ENCODE assay signal across 17 cellular contexts in genomic region chr11:12017865-12018453, GRCh38. TPM values are rescaled to one million over a fixed set of nuclear protein-coding genes. Genes with fewer than 3 reads are reported as not detected.
DNase-seq lines count a peak whose midpoint lies in the region; ATAC-seq and TF ChIP-seq lines count a peak whose summit lies in the region.
"Had no signal": no experiment of that assay in that cellular context is flagged by ENCODE, and none has a peak within 500 bp of the region (broad histone marks: within the 10 kb centered on the region; RNA-seq: fewer than 3 reads in every experiment).

No MANE protein-coding gene starts in this region.

- intact Hi-C loops in lower leg skin (cut with DNase I; ENCODE audit: low total_unique reads): no loop called here
- intact Hi-C loops in prostate gland (cut with DNase I): no loop called here

- H3K4me1 ChIP-seq in right atrium auricular region (peaks cover 0 to 50% of the 10 kb centered on the region in 2 donors), thoracic aorta (ENCODE audit: control insufficient read depth in 1 of 2, low read depth in 2 of 2) (peaks cover 29 to 50% of the 10 kb centered on the region in 2 donors), prostate gland (replicated peaks) (no peaks in the 10 kb centered on the region)
- H3K4me1 ChIP-seq: foreskin keratinocyte had no signal

- WGBS in lower leg skin, 2 donors: 77 to 87% methylated on average over 3 of the region's 3 CpGs
- 85% methylated on average over 3 of the region's 3 CpGs for WGBS in prostate gland

- H3K4me3 ChIP-seq in MG63: no peak overlapping the region
- H3K4me3 ChIP-seq in cardiac fibroblast (replicated peaks in 1 of 2; ENCODE audit: low read depth in 2 of 2, low read length in 2 of 2): no peak overlapping the region
- no peak overlapping the region for H3K4me3 ChIP-seq in right atrium auricular region
- no peak overlapping the region for H3K4me3 ChIP-seq in thoracic aorta
- H3K4me3 ChIP-seq in lower leg skin (ENCODE audit: low read depth, poor library complexity, severe bottlenecking): no peak overlapping the region
- H3K4me3 ChIP-seq in prostate gland: no peak overlapping the region
- H3K4me3 ChIP-seq: SK-N-MC had no signal

- DNase-seq in MG63: peak; percentile 7
- DNase-seq in cardiac fibroblast (ENCODE audit: low read depth in 2 of 2): peak; percentile 37 to 50
- no peak for DNase-seq in right atrium auricular region (ENCODE audit: low spot score)
- DNase-seq in thoracic aorta (ENCODE audit: low spot score): no peak
- DNase-seq in lower leg skin (ENCODE audit: low spot score in 2 of 2): no peak
- DNase-seq in prostate gland (ENCODE audit: low spot score): no peak
- DNase-seq in hypothalamus (lab: John Stamatoyannopoulos, UW): no peak
- DNase-seq: DMS153; endodermal cell; foreskin keratinocyte; NCI-H1930; NCI-H510A treated with DMSO at 0.1 percent for 48 hours; retina; stimulated activated CD4-positive, alpha-beta T cell treated with anti-CD3 and anti-CD28 coated beads, Interleukin-2, amount 100 ng/mL, for 24 hours; substantia nigra had no signal

- TF ChIP-seq POLR2A in lower leg skin (IDR thresholded peaks at IDR 0.05) (no peak), prostate gland (IDR thresholded peaks at IDR 0.05) (no peak)

- H3K36me3 ChIP-seq in MG63 (no peaks in the 10 kb centered on the region), right atrium auricular region (no peaks in the 10 kb centered on the region), thoracic aorta (no peaks in the 10 kb centered on the region), prostate gland (no peaks in the 10 kb centered on the region)

- ATAC-seq in thoracic aorta (ENCODE audit: insufficient number of reproducible peaks, low FRiP score, low read depth): no peak
- ATAC-seq: foreskin keratinocyte, HCT116 had no signal

- peaks cover 6% of the 10 kb centered on the region; the same call in 1 of the 2 replicates for H3K9me3 ChIP-seq in MG63
- H3K9me3 ChIP-seq in right atrium auricular region: no peaks in the 10 kb centered on the region
- H3K9me3 ChIP-seq in thoracic aorta: no peaks in the 10 kb centered on the region
- no peaks in the 10 kb centered on the region for H3K9me3 ChIP-seq in prostate gland

- TF ChIP-seq CTCF in cardiac fibroblast (IDR thresholded peaks at IDR 0.05; ENCODE audit: low read depth, low read length): no peak
- TF ChIP-seq CTCF in right atrium auricular region (IDR thresholded peaks at IDR 0.05): no peak
- no peak for TF ChIP-seq CTCF in thoracic aorta (IDR thresholded peaks at IDR 0.05)
- no peak for TF ChIP-seq CTCF in lower leg skin (IDR thresholded peaks at IDR 0.05)
- no peak for TF ChIP-seq CTCF in prostate gland (IDR thresholded peaks at IDR 0.05)

- H3K27ac ChIP-seq in right atrium auricular region: peak overlapping the region; percentile 74 to 86
- peak overlapping the region; percentile 82 to 84 for H3K27ac ChIP-seq in thoracic aorta
- no peak overlapping the region for H3K27ac ChIP-seq in prostate gland
- H3K27ac ChIP-seq: foreskin keratinocyte, SK-N-MC had no signal

- H3K27me3 ChIP-seq in MG63 (no peaks in the 10 kb centered on the region), right atrium auricular region (no peaks in the 10 kb centered on the region), thoracic aorta (replicated peaks; ENCODE audit: insufficient read depth) (no peaks in the 10 kb centered on the region), prostate gland (replicated peaks; ENCODE audit: insufficient read depth) (no peaks in the 10 kb centered on the region)

RNA-seq across cellular contexts. Expression of gene DKK3, which starts 9.5 kb away (rescaled TPM):
- 228 and 269 TPM in 2 replicates for total RNA-seq in MG63 (2014; rRNA removed; shearing (Covaris generic); ENCODE audit: low replicate concordance)
- total RNA-seq in right atrium auricular region (1,000 to 10,000 TPM; 2,934 to 5,316 TPM), thoracic aorta (100 to 1,000 TPM; 732 to 847 TPM), lower leg skin (100 to 1,000 TPM in 3 of 4 donors, 10 to 100 TPM in 1; 78.5 to 175 (median 121) TPM), prostate gland (100 to 1,000 TPM; 160 to 273 TPM)

Comparison
In these comparisons a context has a peak if more than half of its experiments do, and no peak if none do; other contexts are left out.
1. DNase-seq: peak in MG63 (single experiment) and cardiac fibroblast (2 of 2); none in right atrium auricular region (single experiment), thoracic aorta (single experiment), lower leg skin (0 of 2), prostate gland (single experiment) and hypothalamus (0 of 51).
2. H3K27ac ChIP-seq: peak in right atrium auricular region (2 of 2) and thoracic aorta (2 of 2); none in prostate gland (0 of 2).